9 cellular contexts compared by ENCODE assay signal in genomic region chr12:132471011-132471857, GRCh38. TPM values are rescaled to one million over a fixed set of nuclear protein-coding genes. Genes with fewer than 3 reads are reported as not detected.
DNase-seq lines count a peak whose midpoint lies in the region; ATAC-seq, FAIRE-seq and TF ChIP-seq lines count a peak whose summit lies in the region.
"Had no signal": no experiment of that assay in that cellular context is flagged by ENCODE, and none has a peak within 500 bp of the region (broad histone marks: within the 10 kb centered on the region; RNA-seq: fewer than 3 reads in every experiment).

No MANE protein-coding gene starts in this region.

- no TSS peak for BruUV-seq in GM12878 (replicated peaks; lab: Mats Ljungman, UMichigan)

- H2BK12ac ChIP-seq in mesenchymal stem cell (ENCODE audit: low read length in 2 of 2) = no peak overlapping the region

- H3K4me1 ChIP-seq in GM12878 (ENCODE audit: control insufficient read depth, insufficient read depth, low read length) (peaks cover 29% of the 10 kb centered on the region), small intestine (ENCODE audit: control insufficient read depth in 2 of 2, insufficient read depth in 1 of 2, low read depth in 1 of 2, low read length in 1 of 2) (no peaks in the 10 kb centered on the region), mesenchymal stem cell (ENCODE audit: control insufficient read depth, insufficient read depth, low read depth, low read length) (peaks cover 2% of the 10 kb centered on the region)

- no peak overlapping the region for H3K9ac ChIP-seq in GM12878 (ENCODE audit: control insufficient read depth, insufficient read depth, low read length)
- no peak overlapping the region for H3K9ac ChIP-seq in mesenchymal stem cell (ENCODE audit: low read length)

- no peak for TF ChIP-seq POLR2A in GM12878 (IDR thresholded peaks at IDR 0.05; ENCODE audit: low read depth, low read length)

- H3K4ac ChIP-seq in mesenchymal stem cell (ENCODE audit: low read depth in 1 of 2, low read length in 2 of 2) = no peak overlapping the region

- POLR2A ChIA-PET in GM12878 (lab: Charles Lee) = no interaction called here

- intact Hi-C loops in GM12878 (cut with micrococcal nuclease; ENCODE audit: unreplicated experiment) = no loop called here

- H3K4me3 Mint-ChIP-seq in T-helper 1 cell treated with Interleukin-12 subunit alpha and Interleukin-12 subunit beta and Interleukin-4 antibody, amounts not matched to agents 30 μg/mL and 1 μg/mL, for 36 hours = no peak overlapping the region

- DNase-seq in T-helper 1 cell (no peak), M059J (ENCODE audit: low read depth) (peak; percentile 21), GM12878 (ENCODE audit: low read depth, low spot score) (no peak), small intestine (peak; percentile 97), midbrain (lab: John Stamatoyannopoulos, UW) (no peak), mesenchymal stem cell (no peak), cerebellum (ENCODE audit: low spot score) (no peak)
- DNase-seq: activated effector memory CD4-positive, alpha-beta T cell treated with anti-CD3 and anti-CD28 coated beads, Interleukin-2, amount 50 U/mL, for 16 hours had no signal

- peak overlapping the region; percentile 43 for H3K27ac Mint-ChIP-seq in T-helper 1 cell treated with Interleukin-12 subunit alpha and Interleukin-12 subunit beta and Interleukin-4 antibody, amounts not matched to agents 30 μg/mL and 1 μg/mL, for 36 hours

- H3K27ac ChIP-seq in GM12878 (ENCODE audit: control insufficient read depth, insufficient read depth) (0 out of 2 replicates have a peak overlapping the region, but pooled peaks have one; percentile 20), small intestine (ENCODE audit: low read depth in 1 of 2, low read length in 1 of 2) (peak overlapping the region in 1 of 2 donors; percentile 60), mesenchymal stem cell (ENCODE audit: low read length, poor library complexity, severe bottlenecking) (no peak overlapping the region)

- 45% methylated on average over 18 of the region's 18 CpGs for WGBS in GM12878 (ENCODE audit: insufficient coverage, insufficient replicate concordance, low lambda C conversion rate, missing lambda C conversion rate)
- 30 to 57% (median 36%) methylated on average over 18 of the region's 18 CpGs for whole genome bisulfite sequencing in small intestine, 3 donors
- 81% methylated on average over 18 of the region's 18 CpGs for whole genome bisulfite sequencing in mesenchymal stem cell

- H2AFZ ChIP-seq in GM12878 (ENCODE audit: control insufficient read depth, low read depth, low read length) (peak overlapping the region; percentile 75), mesenchymal stem cell (ENCODE audit: low read depth, low read length) (no peak overlapping the region)

- no peak overlapping the region for H2AK5ac ChIP-seq in mesenchymal stem cell (ENCODE audit: low read length, severe bottlenecking)

- H3K27me3 ChIP-seq in GM12878 (replicated peaks in 1 of 2; ENCODE audit: control insufficient read depth in 2 of 2, insufficient read depth in 2 of 2, low read length in 1 of 2) (no peaks in the 10 kb centered on the region), small intestine (ENCODE audit: control insufficient read depth in 2 of 2, insufficient read depth in 2 of 2, low read length in 2 of 2) (no peaks in the 10 kb centered on the region), mesenchymal stem cell (ENCODE audit: control insufficient read depth in 1 of 2, insufficient read depth in 1 of 2, low read length in 2 of 2) (peaks cover 4 to 21% of the 10 kb centered on the region in 2 experiments)

- H3K9me3 ChIP-seq in GM12878 (replicated peaks; ENCODE audit: control insufficient read depth, insufficient read depth, low read length) (no peaks in the 10 kb centered on the region), small intestine (ENCODE audit: control insufficient read depth, low read depth) (no peaks in the 10 kb centered on the region), mesenchymal stem cell (ENCODE audit: control insufficient read depth, low read length) (no peaks in the 10 kb centered on the region)

- FAIRE-seq in GM12878 (lab: Jason Lieb, UNC) (peak; percentile 90), small intestine (lab: Jason Lieb, UNC) (no peak)

- SMC1A ChIA-PET in GM12878 (lab: Charles Lee; ENCODE audit: uncharacterized antibody, unreplicated experiment) = no interaction called here

- RAD21 ChIA-PET in GM12878 (lab: Charles Lee; ENCODE audit: unreplicated experiment) = no interaction called here

- no peak overlapping the region for H4K8ac ChIP-seq in mesenchymal stem cell (ENCODE audit: low read length)

- no peak for TF ChIP-seq RAD21 in GM12878 (IDR thresholded peaks at IDR 0.05; ENCODE audit: insufficient read depth, low read depth, low read length)

- no peak overlapping the region for H2BK15ac ChIP-seq in mesenchymal stem cell (ENCODE audit: low read depth, poor library complexity, severe bottlenecking)

- H3K79me2 ChIP-seq in GM12878 (ENCODE audit: control insufficient read depth, insufficient read depth, low read length) = no peaks in the 10 kb centered on the region

- H3K9me3 Mint-ChIP-seq in T-helper 1 cell treated with Interleukin-12 subunit alpha and Interleukin-12 subunit beta and Interleukin-4 antibody, amounts not matched to agents 30 μg/mL and 1 μg/mL, for 36 hours = peaks cover 3% of the 10 kb centered on the region

- no peaks in the 10 kb centered on the region for H4K20me1 ChIP-seq in GM12878 (ENCODE audit: control insufficient read depth, insufficient read depth)

- CTCF ChIA-PET in GM12878 (lab: Yijun Ruan, JAX) = interaction anchor here (0.7 kb wide), 1 partner anchor 21 kb away, joined by 3 read pairs; no protein-coding TSS in a partner anchor

- no peaks in the 10 kb centered on the region for H3K79me1 ChIP-seq in mesenchymal stem cell (replicated peaks; ENCODE audit: low read length, poor library complexity, severe bottlenecking)

- no peak for TF ChIP-seq CTCF in GM12878 (IDR thresholded peaks at IDR 0.05 in 2 of 3, conservative IDR thresholded peaks at IDR 0.05 in 1 of 3; ENCODE audit: control insufficient read depth in 2 of 3, extremely low read depth in 1 of 3, insufficient read depth in 1 of 3, low read depth in 3 of 3, low read length in 3 of 3)

- no peak overlapping the region for H4K91ac ChIP-seq in mesenchymal stem cell (ENCODE audit: low read length)

- H2BK5ac ChIP-seq in mesenchymal stem cell (ENCODE audit: low read depth, low read length, poor library complexity, severe bottlenecking) = no peak overlapping the region

- no peak overlapping the region for H3K23ac ChIP-seq in mesenchymal stem cell (ENCODE audit: low read length in 2 of 2)

- in situ Hi-C loops in GM12878 (cut with MboI) = no loop called here

- H3K4me1 Mint-ChIP-seq in T-helper 1 cell treated with Interleukin-12 subunit alpha and Interleukin-12 subunit beta and Interleukin-4 antibody, amounts not matched to agents 30 μg/mL and 1 μg/mL, for 36 hours (ENCODE audit: low read depth) = peaks cover 21% of the 10 kb centered on the region

- TF ChIP-seq EP300 in GM12878 (IDR thresholded peaks at IDR 0.05; ENCODE audit: borderline replicate concordance in 1 of 2, control insufficient read depth in 1 of 2, low read depth in 2 of 2, low read length in 2 of 2) = no peak

- peak; percentile 86 for ATAC-seq in GM12878

- H3K4me2 ChIP-seq in GM12878 (ENCODE audit: control insufficient read depth, insufficient read depth) (no peak overlapping the region), mesenchymal stem cell (ENCODE audit: low read length, poor library complexity, severe bottlenecking) (no peak overlapping the region)

- H3K27me3 Mint-ChIP-seq in T-helper 1 cell treated with Interleukin-12 subunit alpha and Interleukin-12 subunit beta and Interleukin-4 antibody, amounts not matched to agents 30 μg/mL and 1 μg/mL, for 36 hours (ENCODE audit: low read depth) = peaks cover 20% of the 10 kb centered on the region

- H3K18ac ChIP-seq in mesenchymal stem cell (ENCODE audit: low read depth in 1 of 2, low read length in 2 of 2) = peak overlapping the region in 1 of 2 experiments; percentile 12

- H3K36me3 ChIP-seq in GM12878 (ENCODE audit: control insufficient read depth in 2 of 2, insufficient read depth in 2 of 2, low read length in 1 of 2) = no peaks in the 10 kb centered on the region
- no peaks in the 10 kb centered on the region for H3K36me3 ChIP-seq in small intestine (ENCODE audit: control insufficient read depth in 2 of 2, insufficient read depth in 2 of 2, low read length in 2 of 2)
- H3K36me3 ChIP-seq in mesenchymal stem cell (ENCODE audit: control insufficient read depth in 1 of 2, insufficient read depth in 2 of 2, low read depth in 1 of 2, low read length in 2 of 2) = no peaks in the 10 kb centered on the region

- no peak overlapping the region for H3K4me3 ChIP-seq in GM12878
- no peak overlapping the region for H3K4me3 ChIP-seq in small intestine (ENCODE audit: low read depth in 1 of 2, low read length in 2 of 2)
- H3K4me3 ChIP-seq in mesenchymal stem cell (ENCODE audit: insufficient read depth in 1 of 2, low read depth in 1 of 2, low read length in 2 of 2) = no peak overlapping the region

- no peaks in the 10 kb centered on the region for H3K36me3 Mint-ChIP-seq in T-helper 1 cell treated with Interleukin-12 subunit alpha and Interleukin-12 subunit beta and Interleukin-4 antibody, amounts not matched to agents 30 μg/mL and 1 μg/mL, for 36 hours (ENCODE audit: low read depth)

- no peak overlapping the region for H2BK120ac ChIP-seq in mesenchymal stem cell (ENCODE audit: low read depth, low read length)

- peak overlapping the region in 1 of 2 experiments; percentile 32 for H3K14ac ChIP-seq in mesenchymal stem cell (ENCODE audit: low read length in 2 of 2)

RNA-seq across cellular contexts. Expression of gene FBRSL1, which starts 18.7 kb away (rescaled TPM):
- 1.6 and 3.2 TPM in 2 replicates for total RNA-seq in M059J (2014; rRNA removed; shearing (Covaris generic))
- total RNA-seq in GM12878 (2013; cell fraction: nucleolus; rRNA removed) = 30.6 and 38.6 TPM in 2 replicates
- total RNA-seq in GM12878 (2014; rRNA removed) = 4.5 and 6.3 TPM in 2 replicates
- 2.0 and 6.7 TPM in 2 replicates for total RNA-seq in GM12878 (2014; rRNA removed; fragmentation: Illumina TruSeq; extraction: Trizol)
- 53.4 and 55.1 TPM in 2 replicates for total RNA-seq in GM12878 (2021)
- 34.4 TPM for polyA plus RNA-seq in GM12878 (2011; ENCODE audit: low read depth)
- polyA plus RNA-seq in GM12878 (2011; rRNA removed) = 0.40 and 0.81 TPM in 2 replicates
- polyA plus RNA-seq in GM12878 (2011; cell fraction: cytosol; rRNA removed) = 2.6 and 7.9 TPM in 2 replicates
- polyA plus RNA-seq in GM12878 (2011; cell fraction: nucleus; rRNA removed) = 17.0 and 38.4 TPM in 2 replicates
- polyA plus RNA-seq in GM12878 (2012) = 21.0 and 21.8 TPM in 2 replicates
- polyA plus RNA-seq in GM12878 (2014; fragmentation: Illumina TruSeq; extraction: Trizol) = 1.1 and 12.3 TPM in 2 replicates
- polyA plus RNA-seq in GM12878 (2014; fragmentation: Nextera tagmentation; extraction: Ambion mirVana) = under 1 TPM; 0.19 to 0.58 TPM
- 19.9 and 29.3 TPM in 2 replicates for polyA plus RNA-seq in GM12878 (2014; rRNA removed)
- 1 to 10 TPM; 1.4 to 1.9 TPM for polyA plus RNA-seq in GM12878 (2016; fragmentation: Nextera tagmentation; extraction: Ambion mirVana)
- polyA minus RNA-seq in GM12878 (2011; rRNA and poly(A)+ RNA removed) = 0.59 and 2.1 TPM in 2 replicates
- polyA minus RNA-seq in GM12878 (2011; cell fraction: cytosol; rRNA and poly(A)+ RNA removed) = 7.5 and 13.1 TPM in 2 replicates
- polyA minus RNA-seq in GM12878 (2011; cell fraction: nucleus; rRNA and poly(A)+ RNA removed) = 2.8 and 6.9 TPM in 2 replicates
- 10 to 100 TPM; 24.3 to 37.6 (median 27.5) TPM for polyA plus RNA-seq in small intestine
- 35.1 TPM for polyA plus RNA-seq in mesenchymal stem cell (2013, experiment 1 of 2)
- 32.7 TPM for polyA plus RNA-seq in mesenchymal stem cell (2013, experiment 2 of 2)
- 10.5 TPM for total RNA-seq in cerebellum

Comparison
In these comparisons a context has a peak if more than half of its experiments do, and no peak if none do; other contexts are left out.
1. DNase-seq: peak in M059J (single experiment) and small intestine (single experiment); none in T-helper 1 cell (0 of 5), GM12878 (single experiment), midbrain (single experiment), mesenchymal stem cell (single experiment) and cerebellum (single experiment).